8 cellular contexts compared by ENCODE assay signal in the genomic region with DNA sequence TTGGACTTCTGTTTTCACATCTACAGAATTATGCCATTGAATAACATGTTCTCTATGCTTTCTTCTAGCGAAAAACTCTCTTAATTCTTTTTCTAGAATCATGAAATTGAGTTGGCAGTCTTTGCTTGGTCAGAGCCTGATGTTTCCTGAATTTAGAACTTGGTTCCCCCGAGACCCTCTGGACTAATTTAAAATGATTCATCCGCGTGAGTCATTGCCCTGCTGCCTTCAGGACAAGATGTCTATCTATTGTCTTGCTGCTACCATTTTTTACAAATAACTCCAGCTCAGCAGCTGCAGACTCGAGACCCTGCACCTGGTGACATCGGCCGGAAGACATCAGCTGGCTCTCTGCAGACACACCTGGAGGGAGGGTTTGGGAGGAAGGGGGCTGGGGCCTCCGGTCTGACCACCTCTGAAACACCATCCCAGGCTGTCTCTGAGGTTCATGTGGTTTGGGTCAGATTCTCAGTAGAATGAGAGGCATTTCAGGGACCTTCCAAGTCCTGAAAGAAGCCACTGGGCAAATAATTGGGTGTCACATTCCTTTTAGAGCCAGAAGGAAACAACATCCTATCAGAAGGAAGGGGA.
A peak's percentile ranks its signal among the peaks of the same experiment; 100 is the strongest.
DNase-seq lines count a peak whose midpoint lies in the region; ATAC-seq lines count a peak whose summit lies in the region.

No MANE protein-coding gene starts in this region.

- peak overlapping the region; percentile 63 to 72 for H3K9ac ChIP-seq in mucosa of rectum (ENCODE audit: low read depth in 1 of 2, low read length in 2 of 2)

- DNase-seq in CD1c-positive myeloid dendritic cell (ENCODE audit: extremely low spot score) (peak; percentile 80), KG1 (lab: John Stamatoyannopoulos, UW) (peak; percentile 55), T1000 (lab: John Stamatoyannopoulos, UW) (peak; percentile 20), caudate nucleus (lab: John Stamatoyannopoulos, UW) (no peak), GDM1 (lab: John Stamatoyannopoulos, UW) (no peak), superior temporal gyrus (ENCODE audit: extremely low spot score) (no peak)

- peak overlapping the region; percentile 4 for H3K27ac ChIP-seq in caudate nucleus (ENCODE audit: low read depth, low read length)
- peak overlapping the region; percentile 94 for H3K27ac ChIP-seq in mucosa of rectum (ENCODE audit: low read depth in 2 of 2, low read length in 2 of 2)

- no peaks in the 10 kb centered on the region for H3K9me3 ChIP-seq in mucosa of rectum (ENCODE audit: control insufficient read depth in 2 of 2, low read length in 2 of 2)

- H3K27me3 ChIP-seq in mucosa of rectum (ENCODE audit: control insufficient read depth in 2 of 2, insufficient read depth in 2 of 2, low read length in 2 of 2), result no peaks in the 10 kb centered on the region

- peak; percentile 55 for ATAC-seq in GM21423 (IDR thresholded peaks at IDR 0.05; ENCODE audit: unreplicated experiment)

- peak overlapping the region; percentile 14 to 51 for H3K4me3 ChIP-seq in mucosa of rectum (ENCODE audit: low read length in 2 of 2)

- no peaks in the 10 kb centered on the region for H3K36me3 ChIP-seq in mucosa of rectum (ENCODE audit: control insufficient read depth in 2 of 2, insufficient read depth in 2 of 2, low read length in 2 of 2)

- H3K4me1 ChIP-seq in mucosa of rectum (ENCODE audit: control insufficient read depth in 2 of 2, insufficient read depth in 2 of 2, low read length in 2 of 2), result peaks cover 50 to 57% of the 10 kb centered on the region in 2 donors

Comparison
In these comparisons a context has a peak if more than half of its experiments do, and no peak if none do; other contexts are left out.
1. DNase-seq: peak in CD1c-positive myeloid dendritic cell (single experiment), KG1 (single experiment) and T1000 (single experiment); none in caudate nucleus (0 of 61), GDM1 (single experiment) and superior temporal gyrus (single experiment).